1 cellular context compared by ENCODE assay signal in genomic region chr1:201153474-201154388, GRCh38.
TF ChIP-seq lines count a peak whose summit lies in the region.

No MANE protein-coding gene starts in this region.

TF ChIP-seq in SK-N-SH, 30 proteins besides CTCF, POLR2A, EP300 and RAD21 (continued from another document):
- peak; percentile 51 for TF ChIP-seq MXI1 (IDR thresholded peaks at IDR 0.05; ENCODE audit: low read depth, low read length)
- TF ChIP-seq, protein P1, sequence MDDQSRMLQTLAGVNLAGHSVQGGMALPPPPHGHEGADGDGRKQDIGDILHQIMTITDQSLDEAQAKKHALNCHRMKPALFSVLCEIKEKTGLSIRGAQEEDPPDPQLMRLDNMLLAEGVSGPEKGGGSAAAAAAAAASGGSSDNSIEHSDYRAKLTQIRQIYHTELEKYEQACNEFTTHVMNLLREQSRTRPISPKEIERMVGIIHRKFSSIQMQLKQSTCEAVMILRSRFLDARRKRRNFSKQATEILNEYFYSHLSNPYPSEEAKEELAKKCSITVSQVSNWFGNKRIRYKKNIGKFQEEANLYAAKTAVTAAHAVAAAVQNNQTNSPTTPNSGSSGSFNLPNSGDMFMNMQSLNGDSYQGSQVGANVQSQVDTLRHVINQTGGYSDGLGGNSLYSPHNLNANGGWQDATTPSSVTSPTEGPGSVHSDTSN (IDR thresholded peaks at IDR 0.05): no peak
- TF ChIP-seq YY1 (IDR thresholded peaks at IDR 0.05; ENCODE audit: low read depth): peak; percentile 69; the same call in 1 of the 2 replicates
TF ChIP-seq in SK-N-SH: peak in this region for 3.
